Comparison of ENCODE assay signal across 1 cellular context in genomic region chr5:171874210-171874609, GRCh38.
TF ChIP-seq lines count a peak whose summit lies in the region.

No MANE protein-coding gene starts in this region.

TF ChIP-seq in HepG2, 621 proteins besides CTCF, POLR2A, EP300 and RAD21 (continued from another document):
- TF ChIP-seq ZNF18 (CRISPR knock-in tag; IDR thresholded peaks at IDR 0.05; ENCODE audit: insufficient replicate concordance) (no peak), CENPX (CRISPR knock-in tag; IDR thresholded peaks at IDR 0.05) (no peak), TEF (CRISPR knock-in tag; IDR thresholded peaks at IDR 0.05) (no peak), E2F2 (CRISPR knock-in tag; IDR thresholded peaks at IDR 0.05; ENCODE audit: borderline replicate concordance) (no peak), MXD3 (CRISPR knock-in tag; IDR thresholded peaks at IDR 0.05) (no peak), ZSCAN12 (CRISPR knock-in tag; IDR thresholded peaks at IDR 0.05) (no peak), ZMAT5 (CRISPR knock-in tag; IDR thresholded peaks at IDR 0.05; ENCODE audit: borderline replicate concordance, low read depth) (no peak), JUND (CRISPR knock-in tag; IDR thresholded peaks at IDR 0.05) (no peak), SSRP1 (CRISPR knock-in tag; IDR thresholded peaks at IDR 0.05) (no peak), ARID2 (CRISPR knock-in tag; IDR thresholded peaks at IDR 0.05; ENCODE audit: borderline replicate concordance) (no peak), ZNF792 (CRISPR knock-in tag; IDR thresholded peaks at IDR 0.05) (no peak), ATF2 (CRISPR knock-in tag; IDR thresholded peaks at IDR 0.05) (no peak), MLLT10 (CRISPR knock-in tag; IDR thresholded peaks at IDR 0.05) (no peak)
